In the genomic region with DNA sequence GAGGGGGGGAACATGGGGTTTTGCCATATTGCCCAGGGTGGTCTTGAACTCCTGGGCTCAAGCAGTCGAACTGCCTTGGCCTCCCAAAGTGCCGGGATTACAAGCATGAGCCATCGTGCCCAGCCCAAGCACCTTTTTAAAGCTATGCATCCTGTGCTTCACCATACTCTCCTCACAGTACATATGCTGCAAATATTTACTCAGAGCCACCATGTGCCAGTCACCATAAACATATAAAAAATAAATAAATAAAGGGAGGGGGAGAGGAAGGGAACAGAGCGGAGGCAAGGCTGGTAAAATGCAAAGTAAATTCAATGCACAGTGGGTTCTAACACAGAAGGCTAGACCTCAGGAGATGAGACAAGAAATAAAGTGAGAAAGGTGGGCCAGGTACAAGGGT, we compare ENCODE assay signal across 17 cellular contexts.
DNase-seq lines count a peak whose midpoint lies in the region; ATAC-seq and TF ChIP-seq lines count a peak whose summit lies in the region.
"Had no signal": no experiment of that assay in that cellular context is flagged by ENCODE, and none has a peak within 500 bp of the region (broad histone marks: within the 10 kb centered on the region; RNA-seq: fewer than 3 reads in every experiment).

No MANE protein-coding gene starts in this region.

- POLR2A ChIA-PET in OCI-LY7 (lab: Charles Lee) = no interaction called here

- H3K27ac Mint-ChIP-seq in natural killer cell = peak overlapping the region; percentile 48 to 86
- peak overlapping the region in 1 of 2 donors; percentile 40 for H3K27ac Mint-ChIP-seq in natural killer cell treated with Interleukin-12 subunit alpha and Interleukin-12 subunit beta and Interleukin-15 and Interleukin-18, amount 100 ng/mL, for 72 hours
- peak overlapping the region; percentile 83 to 90 for H3K27ac Mint-ChIP-seq in effector memory CD8-positive, alpha-beta T cell
- H3K27ac Mint-ChIP-seq in progenitor cell of endocrine pancreas = peak overlapping the region; percentile 56
- H3K27ac Mint-ChIP-seq: T-helper 1 cell treated with Interleukin-12 subunit alpha and Interleukin-12 subunit beta and Interleukin-4 antibody, amounts not matched to agents 30 μg/mL and 1 μg/mL, for 36 hours had no signal

- H2AFZ ChIP-seq in OCI-LY7 (ENCODE audit: low read length) = no peak overlapping the region

- H3K36me3 ChIP-seq in vagina (peaks cover 0 to 9% of the 10 kb centered on the region in 2 donors), OCI-LY7 (ENCODE audit: insufficient read depth, low read length) (peaks cover 27% of the 10 kb centered on the region)
- H3K36me3 ChIP-seq: ovary had no signal

- TF ChIP-seq CTCF in natural killer cell (IDR thresholded peaks at IDR 0.05) (no peak), progenitor cell of endocrine pancreas (IDR thresholded peaks at IDR 0.05; ENCODE audit: unreplicated experiment) (no peak), vagina (IDR thresholded peaks at IDR 0.05) (no peak), OCI-LY7 (conservative IDR thresholded peaks at IDR 0.05; ENCODE audit: low read length) (no peak), GM13976 (IDR thresholded peaks at IDR 0.05; ENCODE audit: borderline replicate concordance, control extremely low read depth, extremely low read depth, insufficient read depth, missing control alignments) (no peak)

- CTCF ChIA-PET in OCI-LY7 (lab: Charles Lee; ENCODE audit: unreplicated experiment) = no interaction called here

- H3K4me1 Mint-ChIP-seq in natural killer cell = peaks cover 75% of the 10 kb centered on the region in 2 donors
- H3K4me1 Mint-ChIP-seq in natural killer cell treated with Interleukin-12 subunit alpha and Interleukin-12 subunit beta and Interleukin-15 and Interleukin-18, amount 100 ng/mL, for 72 hours (ENCODE audit: low read depth in 2 of 2) = peaks cover 46 to 66% of the 10 kb centered on the region in 2 donors
- peaks cover 65 to 80% of the 10 kb centered on the region in 2 donors for H3K4me1 Mint-ChIP-seq in effector memory CD8-positive, alpha-beta T cell (ENCODE audit: low read depth in 2 of 2)
- peaks cover 10% of the 10 kb centered on the region for H3K4me1 Mint-ChIP-seq in progenitor cell of endocrine pancreas (ENCODE audit: low read depth)

- H3K27ac ChIP-seq in vagina (peak overlapping the region; percentile 86), OCI-LY7 (ENCODE audit: low read depth, low read length, poor library complexity, severe bottlenecking) (no peak overlapping the region)

- H3K9me3 ChIP-seq in vagina (no peaks in the 10 kb centered on the region), OCI-LY7 (ENCODE audit: low read length) (no peaks in the 10 kb centered on the region)
- H3K9me3 ChIP-seq: ovary had no signal

- H3K4me3 Mint-ChIP-seq in natural killer cell (no peak overlapping the region), progenitor cell of endocrine pancreas (ENCODE audit: low read depth) (no peak overlapping the region)
- no peak overlapping the region for H3K4me3 Mint-ChIP-seq in natural killer cell treated with Interleukin-12 subunit alpha and Interleukin-12 subunit beta and Interleukin-15 and Interleukin-18, amount 100 ng/mL, for 72 hours
- peak overlapping the region in 1 of 2 donors; percentile 50 for H3K4me3 Mint-ChIP-seq in effector memory CD8-positive, alpha-beta T cell
- H3K4me3 Mint-ChIP-seq: T-helper 1 cell treated with Interleukin-12 subunit alpha and Interleukin-12 subunit beta and Interleukin-4 antibody, amounts not matched to agents 30 μg/mL and 1 μg/mL, for 36 hours; WTC11 had no signal

- TF ChIP-seq POLR2A in vagina (IDR thresholded peaks at IDR 0.05) = no peak

- H3K4me2 ChIP-seq in OCI-LY7 (ENCODE audit: low read length) = no peak overlapping the region

- H3K27me3 ChIP-seq in vagina = no peaks in the 10 kb centered on the region
- H3K27me3 ChIP-seq: ovary had no signal

- DNase-seq in natural killer cell (no peak), progenitor cell of endocrine pancreas (ENCODE audit: low spot score, unreplicated experiment) (no peak), vagina (ENCODE audit: extremely low spot score in 2 of 2) (no peak), OCI-LY7 (ENCODE audit: low spot score) (no peak), GM13976 (ENCODE audit: low spot score) (no peak)
- DNase-seq in natural killer cell treated with Interleukin-12 subunit alpha and Interleukin-12 subunit beta and Interleukin-15 and Interleukin-18, amount 100 ng/mL, for 72 hours (ENCODE audit: low spot score) = no peak
- DNase-seq in effector memory CD8-positive, alpha-beta T cell = no peak
- DNase-seq: activated effector memory CD4-positive, alpha-beta T cell treated with Interleukin-2 at 50 U/mL for 16 hours; GOT3; NCI-H1694; NCI-H226; ovary; SHP77; small intestine had no signal

- H3K36me3 Mint-ChIP-seq in natural killer cell = peaks cover 8% of the 10 kb centered on the region
- H3K36me3 Mint-ChIP-seq in natural killer cell treated with Interleukin-12 subunit alpha and Interleukin-12 subunit beta and Interleukin-15 and Interleukin-18, amount 100 ng/mL, for 72 hours = peaks cover 11% of the 10 kb centered on the region
- H3K36me3 Mint-ChIP-seq in effector memory CD8-positive, alpha-beta T cell (ENCODE audit: insufficient read depth) = peaks cover 42% of the 10 kb centered on the region
- peaks cover 5% of the 10 kb centered on the region for H3K36me3 Mint-ChIP-seq in progenitor cell of endocrine pancreas (ENCODE audit: insufficient read depth)

- peaks cover 5% of the 10 kb centered on the region; the same call in 1 of the 2 replicates for H3K79me2 ChIP-seq in OCI-LY7 (ENCODE audit: insufficient read depth, low read depth, low read length)

- ATAC-seq in natural killer cell (no peak), HG03139 (IDR thresholded peaks at IDR 0.05; ENCODE audit: unreplicated experiment) (no peak)
- no peak for ATAC-seq in natural killer cell treated with Interleukin-12 subunit alpha and Interleukin-12 subunit beta and Interleukin-15 and Interleukin-18, amount 100 ng/mL, for 72 hours
- no peak for ATAC-seq in effector memory CD8-positive, alpha-beta T cell (replicated peaks)
- ATAC-seq: WTC11 had no signal

- H3K4me3 ChIP-seq in vagina = no peak overlapping the region
- no peak overlapping the region for H3K4me3 ChIP-seq in OCI-LY7 (ENCODE audit: low read depth, low read length, poor library complexity, severe bottlenecking)
- H3K4me3 ChIP-seq: ovary had no signal

- intact Hi-C loops in natural killer cell (cut with micrococcal nuclease) (no loop called here), vagina (cut with DNase I) (no loop called here), OCI-LY7 (cut with micrococcal nuclease; ENCODE audit: unreplicated experiment) (no loop called here)

- peaks cover 3% of the 10 kb centered on the region; the same call in 1 of the 2 replicates for H4K20me1 ChIP-seq in OCI-LY7 (ENCODE audit: insufficient read depth, low read length)

- in situ Hi-C loops in GM13976 (cut with MboI; ENCODE audit: low sequenced_read_pairs, unreplicated experiment) = no loop called here

- H3K27me3 Mint-ChIP-seq in natural killer cell (ENCODE audit: low read depth in 2 of 2) = no peaks in the 10 kb centered on the region
- no peaks in the 10 kb centered on the region for H3K27me3 Mint-ChIP-seq in natural killer cell treated with Interleukin-12 subunit alpha and Interleukin-12 subunit beta and Interleukin-15 and Interleukin-18, amount 100 ng/mL, for 72 hours
- no peaks in the 10 kb centered on the region for H3K27me3 Mint-ChIP-seq in effector memory CD8-positive, alpha-beta T cell
- H3K27me3 Mint-ChIP-seq in progenitor cell of endocrine pancreas = no peaks in the 10 kb centered on the region

- no peaks in the 10 kb centered on the region for H3K9me2 ChIP-seq in OCI-LY7 (ENCODE audit: insufficient read depth, low read length)

- H3K9me3 Mint-ChIP-seq in natural killer cell = no peaks in the 10 kb centered on the region
- H3K9me3 Mint-ChIP-seq in natural killer cell treated with Interleukin-12 subunit alpha and Interleukin-12 subunit beta and Interleukin-15 and Interleukin-18, amount 100 ng/mL, for 72 hours = no peaks in the 10 kb centered on the region
- H3K9me3 Mint-ChIP-seq in effector memory CD8-positive, alpha-beta T cell = no peaks in the 10 kb centered on the region
- no peaks in the 10 kb centered on the region for H3K9me3 Mint-ChIP-seq in progenitor cell of endocrine pancreas (ENCODE audit: low read depth)
- H3K9me3 Mint-ChIP-seq: T-helper 1 cell treated with Interleukin-12 subunit alpha and Interleukin-12 subunit beta and Interleukin-4 antibody, amounts not matched to agents 30 μg/mL and 1 μg/mL, for 36 hours; WTC11 had no signal

- peaks cover 97% of the 10 kb centered on the region for H3K4me1 ChIP-seq in vagina
- no peaks in the 10 kb centered on the region for H3K4me1 ChIP-seq in OCI-LY7 (ENCODE audit: insufficient read depth, low read length, poor library complexity, severe bottlenecking)

- no TSS peak for BruUV-seq in OCI-LY7 (replicated peaks; lab: Mats Ljungman, UMichigan)
